10 cellular contexts compared by ENCODE assay signal in the genomic region with DNA sequence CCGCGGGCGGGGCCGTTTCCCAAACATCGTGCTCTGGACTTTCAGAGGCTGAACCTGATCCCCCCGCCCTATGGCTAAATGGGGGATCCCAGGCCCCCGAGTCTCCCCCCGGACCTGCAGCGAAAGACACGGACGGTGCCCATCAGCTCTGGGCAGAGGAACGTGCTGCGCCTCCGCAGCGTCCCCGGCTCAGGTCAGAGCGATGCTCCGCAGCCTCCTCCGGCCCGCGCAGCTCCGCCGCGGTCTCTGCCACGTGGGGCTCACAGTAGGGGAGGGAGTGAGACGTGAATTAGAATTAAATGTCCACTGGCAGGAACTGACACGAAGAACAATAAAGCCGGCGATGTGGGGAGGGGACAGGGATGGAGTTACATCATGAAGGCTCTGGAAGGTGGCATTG. TPM values are rescaled to one million over a fixed set of nuclear protein-coding genes. Genes with fewer than 3 reads are reported as not detected.
DNase-seq lines count a peak whose midpoint lies in the region; ATAC-seq, FAIRE-seq and TF ChIP-seq lines count a peak whose summit lies in the region.
"Not testable (repeated sequence)": the region's sequence is repeated elsewhere in the genome, so short reads cannot be mapped to it uniquely, and the experiment has no call there.
"Had no signal": no experiment of that assay in that cellular context is flagged by ENCODE, and none has a peak within 500 bp of the region (broad histone marks: within the 10 kb centered on the region; RNA-seq: fewer than 3 reads in every experiment).

No MANE protein-coding gene starts in this region.

- not testable (repeated sequence) for H4K20me1 ChIP-seq in K562 (replicated peaks; ENCODE audit: control insufficient read depth, insufficient read depth, low read length)

- BruUV-seq in Panc1 (replicated peaks; lab: Mats Ljungman, UMichigan); K562 (replicated peaks; lab: Mats Ljungman, UMichigan): not testable (repeated sequence)

- H3K4ac ChIP-seq in neuronal stem cell (ENCODE audit: low read length) = not testable (repeated sequence)

- not testable (repeated sequence) for H3K9me1 ChIP-seq in K562 (ENCODE audit: control insufficient read depth, insufficient read depth, low read length)

- ATAC-seq in Panc1 = peak; percentile 45; the same call in 1 of the 2 replicates
- ATAC-seq in activated B cell treated with CpG ODN at 0.5 μM for 24 hours (ENCODE audit: low read depth) = peak; percentile 45
- ATAC-seq in K562 = peak; percentile 10
- peak; percentile 28 to 44 for ATAC-seq in left cardiac atrium

- H3K27ac Mint-ChIP-seq in activated B cell treated with CpG ODN at 0.5 μM for 24 hours = not testable (repeated sequence)

- H3K4me2 ChIP-seq in K562 (ENCODE audit: insufficient read depth, low read length) = not testable (repeated sequence)
- H3K4me2 ChIP-seq in neuronal stem cell (ENCODE audit: insufficient read depth, low read length, poor library complexity, severe bottlenecking) = peak overlapping the region; percentile 11

- H3K79me2 ChIP-seq in K562 (ENCODE audit: control insufficient read depth, insufficient read depth, low read length) = not testable (repeated sequence)

- H2BK120ac ChIP-seq in neuronal stem cell (ENCODE audit: low read depth, low read length) = not testable (repeated sequence)

- H3K4me1 Mint-ChIP-seq in activated B cell treated with CpG ODN at 0.5 μM for 24 hours = not testable (repeated sequence)

- H3K4me3 ChIP-seq in BJ (ENCODE audit: low read depth, low read length) (peak overlapping the region; percentile 17; the same call in 1 of the 2 replicates), skeletal muscle cell (ENCODE audit: low read depth, low read length) (peak overlapping the region; percentile 25)
- H3K4me3 ChIP-seq in Panc1 (ENCODE audit: low read depth in 2 of 2, low read length in 2 of 2); K562; neuronal stem cell (ENCODE audit: low read length in 2 of 2): not testable (repeated sequence)

- in situ Hi-C loops in Panc1 (cut with HindIII; ENCODE audit: low pct_unique_long_range_greater_than_20kb, low sequenced_read_pairs); K562 (cut with MboI): not testable (repeated sequence)

- intact Hi-C loops in Panc1 (cut with micrococcal nuclease; ENCODE audit: unreplicated experiment); activated B cell treated with CpG ODN at 0.5 μM for 24 hours (cut with micrococcal nuclease); K562 (cut with micrococcal nuclease); left cardiac atrium (cut with DNase I): not testable (repeated sequence)

- not testable (repeated sequence) for H3K23ac ChIP-seq in neuronal stem cell (ENCODE audit: low read depth, low read length, poor library complexity)

- H2AK5ac ChIP-seq in neuronal stem cell (ENCODE audit: low read depth, low read length) = not testable (repeated sequence)

- H2BK12ac ChIP-seq in neuronal stem cell (ENCODE audit: low read length) = not testable (repeated sequence)

- not testable (repeated sequence) for H4K8ac ChIP-seq in neuronal stem cell (ENCODE audit: low read depth, low read length)

- POLR2A ChIA-PET in BJ (lab: Charles Lee); Panc1 (lab: Charles Lee); activated B cell treated with CpG ODN at 0.5 μM for 24 hours (lab: Charles Lee); K562 (lab: Yijun Ruan, JAX): not testable (repeated sequence)

- not testable (repeated sequence) for H3K36me3 Mint-ChIP-seq in activated B cell treated with CpG ODN at 0.5 μM for 24 hours (ENCODE audit: low read depth)

- not testable (repeated sequence) for TF ChIP-seq POLR2A in K562 (conservative IDR thresholded peaks at IDR 0.05)

- H3K79me1 ChIP-seq in neuronal stem cell (ENCODE audit: low read depth, low read length) = not testable (repeated sequence)

- not testable (repeated sequence) for H3K27me3 ChIP-seq in BJ (ENCODE audit: control insufficient read depth, insufficient read depth, low read length); Panc1 (ENCODE audit: control insufficient read depth, insufficient read depth, low read length); K562 (ENCODE audit: control insufficient read depth in 2 of 2, insufficient read depth in 2 of 2, low read length in 2 of 2); neuronal stem cell (ENCODE audit: control insufficient read depth in 3 of 3, insufficient read depth in 3 of 3, low read depth in 1 of 3, low read length in 3 of 3)

- 20% methylated on average over 7 of the region's 29 CpGs for WGBS in K562 (ENCODE audit: insufficient coverage, low coverage, missing lambda C conversion rate)
- WGBS in neuronal stem cell (ENCODE audit: extremely low coverage in 2 of 2, insufficient read length in 2 of 2, insufficient replicate concordance in 1 of 2), 2 donors = no CpG with 5 or more reads among the region's 29 CpGs

- not testable (repeated sequence) for H2AFZ ChIP-seq in K562 (ENCODE audit: low read depth, low read length)
- H2AFZ ChIP-seq in neuronal stem cell (ENCODE audit: low read length) = peak overlapping the region; percentile 56

- H3K18ac ChIP-seq in neuronal stem cell (ENCODE audit: low read length) = not testable (repeated sequence)

- not testable (repeated sequence) for H2BK5ac ChIP-seq in neuronal stem cell (ENCODE audit: low read length)

- not testable (repeated sequence) for H3K14ac ChIP-seq in neuronal stem cell (ENCODE audit: low read length)

- CTCF ChIA-PET in BJ (lab: Yijun Ruan, JAX); Panc1 (lab: Charles Lee); activated B cell treated with CpG ODN at 0.5 μM for 24 hours (lab: Charles Lee); K562 (lab: Yijun Ruan, JAX; ENCODE audit: low intra/inter-chr PET ratio): not testable (repeated sequence)

- H2BK15ac ChIP-seq in neuronal stem cell (ENCODE audit: low read length) = not testable (repeated sequence)

- H3K9ac ChIP-seq in K562 (ENCODE audit: insufficient read depth in 1 of 2, low read depth in 2 of 2, low read length in 2 of 2); neuronal stem cell (ENCODE audit: low read depth, low read length, poor library complexity): not testable (repeated sequence)

- TF ChIP-seq EP300 in K562 (IDR thresholded peaks at IDR 0.05; ENCODE audit: low read length) = not testable (repeated sequence)

- not testable (repeated sequence) for H3K27ac ChIP-seq in Panc1 (ENCODE audit: low read length); K562 (ENCODE audit: extremely low read depth, low read depth, low read length); neuronal stem cell (replicated peaks; ENCODE audit: low read length)

- H4K91ac ChIP-seq in neuronal stem cell (ENCODE audit: low read depth, low read length, poor library complexity) = not testable (repeated sequence)

- H3K27me3 Mint-ChIP-seq in activated B cell treated with CpG ODN at 0.5 μM for 24 hours = not testable (repeated sequence)

- peak; percentile 37 for FAIRE-seq in K562 (lab: Jason Lieb, UNC)

- H3K4me1 ChIP-seq in Panc1 (ENCODE audit: control insufficient read depth, insufficient read depth, low read length); K562 (replicated peaks in 1 of 2; ENCODE audit: control insufficient read depth in 2 of 2, insufficient read depth in 2 of 2, low read length in 2 of 2); neuronal stem cell (ENCODE audit: control insufficient read depth in 2 of 2, insufficient read depth in 1 of 2, low read depth in 1 of 2, low read length in 2 of 2): not testable (repeated sequence)

- not testable (repeated sequence) for H3K36me3 ChIP-seq in BJ (ENCODE audit: control insufficient read depth, insufficient read depth, low read length); Panc1 (ENCODE audit: control insufficient read depth, insufficient read depth, low read length); K562 (ENCODE audit: control insufficient read depth, insufficient read depth, low read length); neuronal stem cell (replicated peaks in 1 of 2; ENCODE audit: control insufficient read depth in 2 of 2, insufficient read depth in 2 of 2, low read length in 2 of 2)

- not testable (repeated sequence) for TF ChIP-seq RAD21 in K562 (CRISPR knock-in tag; conservative IDR thresholded peaks at IDR 0.05 in 1 of 2, IDR thresholded peaks at IDR 0.05 in 1 of 2)

- DNase-seq in BJ (ENCODE audit: low read depth); Panc1 (ENCODE audit: low read depth, low spot score); activated B cell treated with CpG ODN at 0.5 μM for 24 hours; K562 (ENCODE audit: extremely low read depth in 1 of 4, low spot score in 3 of 4); left cardiac atrium; neuronal stem cell (ENCODE audit: low spot score); skeletal muscle cell (ENCODE audit: low read depth): not testable (repeated sequence)

- not testable (repeated sequence) for TF ChIP-seq CTCF in BJ (IDR thresholded peaks at IDR 0.05; ENCODE audit: insufficient read depth, low read depth, low read length); Panc1 (IDR thresholded peaks at IDR 0.05); activated B cell treated with CpG ODN at 0.5 μM for 24 hours (IDR thresholded peaks at IDR 0.05); K562 (IDR thresholded peaks at IDR 0.05 in 2 of 3, conservative IDR thresholded peaks at IDR 0.05 in 1 of 3; ENCODE audit: insufficient read depth in 2 of 3, low read depth in 1 of 3, low read length in 3 of 3)

- H3K4me3 Mint-ChIP-seq in activated B cell treated with CpG ODN at 0.5 μM for 24 hours = not testable (repeated sequence)

- not testable (repeated sequence) for H3K9me3 Mint-ChIP-seq in activated B cell treated with CpG ODN at 0.5 μM for 24 hours

- not testable (repeated sequence) for H3K9me3 ChIP-seq in Panc1 (ENCODE audit: control insufficient read depth, insufficient read depth, low read depth, low read length); K562 (replicated peaks; ENCODE audit: control insufficient read depth, insufficient read depth, low read depth, low read length); neuronal stem cell (replicated peaks in 1 of 2; ENCODE audit: control insufficient read depth in 2 of 2, insufficient read depth in 1 of 2, low read depth in 1 of 2, low read length in 2 of 2)

RNA-seq across cellular contexts. Expression of gene CBS, which starts 1.0 kb away (rescaled TPM):
- polyA plus RNA-seq in BJ (2011; rRNA removed) = 79.9 and 109 TPM in 2 replicates
- polyA minus RNA-seq in BJ (2011; rRNA and poly(A)+ RNA removed) = 43.0 and 70.5 TPM in 2 replicates
- total RNA-seq in Panc1 (2021; ENCODE audit: unreplicated experiment) = 62.5 TPM
- 137 TPM for polyA plus RNA-seq in Panc1 (2012; ENCODE audit: insufficient read length)
- 15.6 and 22.3 TPM in 2 replicates for total RNA-seq in activated B cell treated with CpG ODN at 0.5 μM for 24 hours
- total RNA-seq in K562 (2011; cell fraction: chromatin; rRNA removed; ENCODE audit: low replicate concordance) = 790 and 1,561 TPM in 2 replicates
- total RNA-seq in K562 (2011; cell fraction: nucleolus; rRNA removed) = 789 and 809 TPM in 2 replicates
- total RNA-seq in K562 (2011; cell fraction: nucleoplasm; rRNA removed) = 557 and 648 TPM in 2 replicates
- total RNA-seq in K562 (2014; rRNA removed) = 248 and 305 TPM in 2 replicates
- total RNA-seq in K562 (2014; rRNA removed; fragmentation: Illumina TruSeq; extraction: Trizol) = 61.3 and 76.2 TPM in 2 replicates
- total RNA-seq in K562 (2015; rRNA removed; fragmentation: Illumina TruSeq; extraction: Trizol) = 95.1 and 105 TPM in 2 replicates
- 364 and 419 TPM in 2 replicates for total RNA-seq in K562 (2021)
- polyA plus RNA-seq in K562 (2011; rRNA removed) = 152 and 199 TPM in 2 replicates
- polyA plus RNA-seq in K562 (2011; cell fraction: cytosol; rRNA removed) = 85.9 and 97.4 TPM in 2 replicates
- 1,179 and 1,399 TPM in 2 replicates for polyA plus RNA-seq in K562 (2011; cell fraction: nucleus; rRNA removed)
- polyA plus RNA-seq in K562 (2012) = 209 and 400 TPM in 2 replicates
- polyA plus RNA-seq in K562 (2014; fragmentation: Illumina TruSeq; extraction: Trizol) = 165 and 263 TPM in 2 replicates
- 1 to 10 TPM; 4.6 to 9.0 TPM for polyA plus RNA-seq in K562 (2014; fragmentation: Nextera tagmentation; extraction: Ambion mirVana)
- 382 and 472 TPM in 2 replicates for polyA plus RNA-seq in K562 (2014; rRNA removed)
- 69.7 and 88.6 TPM in 2 replicates for polyA minus RNA-seq in K562 (2011; rRNA and poly(A)+ RNA removed)
- 64.9 and 69.5 TPM in 2 replicates for polyA minus RNA-seq in K562 (2011; cell fraction: cytosol; rRNA and poly(A)+ RNA removed)
- polyA minus RNA-seq in K562 (2011; cell fraction: nucleus; rRNA and poly(A)+ RNA removed) = 257 and 271 TPM in 2 replicates
- total RNA-seq in left cardiac atrium = 10 to 100 TPM in 1 of 2 donors, 1 to 10 TPM in 1; 5.8 to 12.8 TPM
- polyA plus RNA-seq in neuronal stem cell (2013, experiment 1 of 2) = 47.2 TPM
- 46.3 TPM for polyA plus RNA-seq in neuronal stem cell (2013, experiment 2 of 2)
- total RNA-seq: CD8-positive, alpha-beta T cell had no signal
- polyA plus RNA-seq: CD14-positive monocyte, IgD-negative memory B cell had no signal

RNA-seq across cellular contexts. Expression of gene U2AF1, which starts 30.7 kb away (rescaled TPM):
- 15.8 and 32.8 TPM in 2 replicates for polyA plus RNA-seq in BJ (2011; rRNA removed)
- 4.8 and 13.5 TPM in 2 replicates for polyA minus RNA-seq in BJ (2011; rRNA and poly(A)+ RNA removed)
- total RNA-seq in Panc1 (2021; ENCODE audit: unreplicated experiment) = 22.8 TPM
- 57.3 TPM for polyA plus RNA-seq in Panc1 (2012; ENCODE audit: insufficient read length)
- total RNA-seq in activated B cell treated with CpG ODN at 0.5 μM for 24 hours = 64.2 and 80.6 TPM in 2 replicates
- total RNA-seq in K562 (2011; cell fraction: chromatin; rRNA removed; ENCODE audit: low replicate concordance) = 93.3 and 227 TPM in 2 replicates
- 57.0 and 64.3 TPM in 2 replicates for total RNA-seq in K562 (2011; cell fraction: nucleolus; rRNA removed)
- 127 and 246 TPM in 2 replicates for total RNA-seq in K562 (2011; cell fraction: nucleoplasm; rRNA removed)
- 60.1 and 95.6 TPM in 2 replicates for total RNA-seq in K562 (2014; rRNA removed)
- total RNA-seq in K562 (2014; rRNA removed; fragmentation: Illumina TruSeq; extraction: Trizol) = 36.3 and 47.7 TPM in 2 replicates
- 43.9 and 44.9 TPM in 2 replicates for total RNA-seq in K562 (2015; rRNA removed; fragmentation: Illumina TruSeq; extraction: Trizol)
- 27.2 and 29.6 TPM in 2 replicates for total RNA-seq in K562 (2021)
- polyA plus RNA-seq in K562 (2011; rRNA removed) = 27.5 and 30.9 TPM in 2 replicates
- polyA plus RNA-seq in K562 (2011; cell fraction: cytosol; rRNA removed) = 68.1 and 141 TPM in 2 replicates
- 91.0 and 91.7 TPM in 2 replicates for polyA plus RNA-seq in K562 (2011; cell fraction: nucleus; rRNA removed)
- polyA plus RNA-seq in K562 (2012) = 114 and 185 TPM in 2 replicates
- 194 and 205 TPM in 2 replicates for polyA plus RNA-seq in K562 (2014; fragmentation: Illumina TruSeq; extraction: Trizol)
- polyA plus RNA-seq in K562 (2014; fragmentation: Nextera tagmentation; extraction: Ambion mirVana) = 10 to 100 TPM; 87.0 to 88.1 TPM
- 173 and 213 TPM in 2 replicates for polyA plus RNA-seq in K562 (2014; rRNA removed)
- polyA minus RNA-seq in K562 (2011; rRNA and poly(A)+ RNA removed) = 57.0 and 63.3 TPM in 2 replicates
- polyA minus RNA-seq in K562 (2011; cell fraction: cytosol; rRNA and poly(A)+ RNA removed) = 7.6 and 12.4 TPM in 2 replicates
- 51.2 and 97.9 TPM in 2 replicates for polyA minus RNA-seq in K562 (2011; cell fraction: nucleus; rRNA and poly(A)+ RNA removed)
- total RNA-seq in left cardiac atrium = 1 to 10 TPM; 8.5 to 8.6 TPM
- 117 TPM for polyA plus RNA-seq in neuronal stem cell (2013, experiment 1 of 2)
- polyA plus RNA-seq in neuronal stem cell (2013, experiment 2 of 2) = 124 TPM
